In genomic region chr2:9319338-9319715, GRCh38 we compare ENCODE assay signal across 15 cellular contexts.
DNase-seq lines count a peak whose midpoint lies in the region; ATAC-seq and TF ChIP-seq lines count a peak whose summit lies in the region.
"Had no signal": no experiment of that assay in that cellular context is flagged by ENCODE, and none has a peak within 500 bp of the region (broad histone marks: within the 10 kb centered on the region; RNA-seq: fewer than 3 reads in every experiment).

No MANE protein-coding gene starts in this region.

- H3K4me3 ChIP-seq in esophagus muscularis mucosa (no peak overlapping the region), parathyroid adenoma (ENCODE audit: low read depth, low read length) (no peak overlapping the region), upper lobe of left lung (no peak overlapping the region)
- H3K4me3 ChIP-seq: left lung had no signal

- H3K4me3 Mint-ChIP-seq in WTC11: no peak overlapping the region
- H3K4me3 Mint-ChIP-seq: CD8-positive, alpha-beta memory T cell; T-helper 2 cell treated with Interferon-gamma antibody and Interleukin-4, amounts not matched to agents 5 μg/mL and 100 μg/mL, for 36 hours had no signal

- intact Hi-C loops in esophagus muscularis mucosa (cut with DNase I): loop anchor here (5.0 kb wide), 1 partner anchor 112 kb away; the partner anchor contains the start of gene ASAP2

- CTCF ChIA-PET in WTC11 (lab: Charles Lee): no interaction called here

- H3K27me3 ChIP-seq in esophagus muscularis mucosa: no peaks in the 10 kb centered on the region
- no peaks in the 10 kb centered on the region for H3K27me3 ChIP-seq in parathyroid adenoma (ENCODE audit: control insufficient read depth, insufficient read depth, low read length)
- no peaks in the 10 kb centered on the region for H3K27me3 ChIP-seq in upper lobe of left lung
- H3K27me3 ChIP-seq: left lung had no signal

- H3K36me3 Mint-ChIP-seq in WTC11: peaks cover 8% of the 10 kb centered on the region
- H3K36me3 Mint-ChIP-seq: CD8-positive, alpha-beta memory T cell had no signal

- no peaks in the 10 kb centered on the region for H3K79me2 ChIP-seq in parathyroid adenoma

- POLR2A ChIA-PET in WTC11 (lab: Charles Lee): no interaction called here

- 93% methylated on average over 8 of the region's 8 CpGs for WGBS in esophagus muscularis mucosa
- WGBS in upper lobe of left lung, 2 donors: 93 to 100% methylated on average over 8 of the region's 8 CpGs

- no peaks in the 10 kb centered on the region for H3K27me3 Mint-ChIP-seq in WTC11 (ENCODE audit: low read depth)

- no peak overlapping the region for H3K9ac ChIP-seq in parathyroid adenoma

- TF ChIP-seq POLR2A in esophagus muscularis mucosa (IDR thresholded peaks at IDR 0.05; ENCODE audit: low read depth) (no peak), upper lobe of left lung (IDR thresholded peaks at IDR 0.05) (no peak)

- peaks cover 5% of the 10 kb centered on the region; the same call in 1 of the 2 replicates for H3K4me1 Mint-ChIP-seq in WTC11
- H3K4me1 Mint-ChIP-seq: CD8-positive, alpha-beta memory T cell had no signal

- H3K27ac ChIP-seq in esophagus muscularis mucosa (replicated peaks in 1 of 4) (peak overlapping the region; percentile 28 to 64 (median 58)), parathyroid adenoma (peak overlapping the region; percentile 25), upper lobe of left lung (peak overlapping the region; percentile 55 to 82 (median 62))

- no peak for TF ChIP-seq EP300 in esophagus muscularis mucosa (IDR thresholded peaks at IDR 0.05)
- TF ChIP-seq EP300 in upper lobe of left lung (IDR thresholded peaks at IDR 0.05): no peak

- no peaks in the 10 kb centered on the region for H3K9me3 Mint-ChIP-seq in WTC11
- H3K9me3 Mint-ChIP-seq: T-helper 2 cell treated with Interferon-gamma antibody and Interleukin-4, amounts not matched to agents 5 μg/mL and 100 μg/mL, for 36 hours had no signal

- H3K27ac Mint-ChIP-seq in WTC11: peak overlapping the region; percentile 27; the same call in 1 of the 2 replicates
- H3K27ac Mint-ChIP-seq: CD8-positive, alpha-beta memory T cell; T-helper 2 cell treated with Interferon-gamma antibody and Interleukin-4, amounts not matched to agents 5 μg/mL and 100 μg/mL, for 36 hours had no signal

- DNase-seq in WTC11 (ENCODE audit: low spot score) (no peak), esophagus muscularis mucosa (ENCODE audit: extremely low spot score) (no peak), upper lobe of left lung (no peak), SHP77 treated with DMSO at 0.1 percent for 48 hours (lab: John Stamatoyannopoulos, UW) (no peak)
- DNase-seq: activated CD4-positive, alpha-beta T cell treated with anti-CD3 and anti-CD28 coated beads, Interleukin-2, amount 50 U/mL, for 48 hours; CD8-positive, alpha-beta memory T cell; HCEC 1CT; left lung; NCI-H1436; NCI-H524 had no signal

- H2AFZ ChIP-seq in parathyroid adenoma: no peak overlapping the region

- no peaks in the 10 kb centered on the region for H3K9me3 ChIP-seq in esophagus muscularis mucosa
- no peaks in the 10 kb centered on the region for H3K9me3 ChIP-seq in parathyroid adenoma (ENCODE audit: control insufficient read depth, low read length)
- no peaks in the 10 kb centered on the region for H3K9me3 ChIP-seq in upper lobe of left lung
- H3K9me3 ChIP-seq: left lung had no signal

- no peak overlapping the region for H3K4me2 ChIP-seq in parathyroid adenoma (ENCODE audit: low read length)

- ATAC-seq in WTC11 (no peak), upper lobe of left lung (ENCODE audit: low FRiP score in 2 of 2) (no peak), GM19351 (IDR thresholded peaks at IDR 0.05; ENCODE audit: unreplicated experiment) (no peak), HG03571 (IDR thresholded peaks at IDR 0.05; ENCODE audit: unreplicated experiment) (no peak)
- ATAC-seq: SK-N-SH treated with all-trans-retinoic acid at 6 μM for 48 hours had no signal

- no peak for TF ChIP-seq CTCF in WTC11 (IDR thresholded peaks at IDR 0.05)
- TF ChIP-seq CTCF in esophagus muscularis mucosa (IDR thresholded peaks at IDR 0.05): no peak
- no peak for TF ChIP-seq CTCF in parathyroid adenoma (IDR thresholded peaks at IDR 0.05)
- no peak for TF ChIP-seq CTCF in upper lobe of left lung (IDR thresholded peaks at IDR 0.05)

- H3K36me3 ChIP-seq in esophagus muscularis mucosa (peaks cover 0 to 17% (median 13%) of the 10 kb centered on the region in 4 donors), parathyroid adenoma (ENCODE audit: control insufficient read depth, insufficient read depth, low read length) (no peaks in the 10 kb centered on the region), upper lobe of left lung (peaks cover 0 to 11% (median 4%) of the 10 kb centered on the region in 4 donors)

- H3K4me1 ChIP-seq in esophagus muscularis mucosa: peaks cover 13 to 43% (median 32%) of the 10 kb centered on the region in 4 donors
- no peaks in the 10 kb centered on the region for H3K4me1 ChIP-seq in parathyroid adenoma
- H3K4me1 ChIP-seq in upper lobe of left lung: peaks cover 6 to 20% (median 12%) of the 10 kb centered on the region in 4 donors

TF ChIP-seq in WTC11, 78 proteins besides CTCF, POLR2A, EP300 and RAD21:
- TF ChIP-seq CREM (CRISPR knock-in tag; IDR thresholded peaks at IDR 0.05) (no peak), MYBL2 (CRISPR knock-in tag; IDR thresholded peaks at IDR 0.05) (no peak)
- TF ChIP-seq, protein P1, sequence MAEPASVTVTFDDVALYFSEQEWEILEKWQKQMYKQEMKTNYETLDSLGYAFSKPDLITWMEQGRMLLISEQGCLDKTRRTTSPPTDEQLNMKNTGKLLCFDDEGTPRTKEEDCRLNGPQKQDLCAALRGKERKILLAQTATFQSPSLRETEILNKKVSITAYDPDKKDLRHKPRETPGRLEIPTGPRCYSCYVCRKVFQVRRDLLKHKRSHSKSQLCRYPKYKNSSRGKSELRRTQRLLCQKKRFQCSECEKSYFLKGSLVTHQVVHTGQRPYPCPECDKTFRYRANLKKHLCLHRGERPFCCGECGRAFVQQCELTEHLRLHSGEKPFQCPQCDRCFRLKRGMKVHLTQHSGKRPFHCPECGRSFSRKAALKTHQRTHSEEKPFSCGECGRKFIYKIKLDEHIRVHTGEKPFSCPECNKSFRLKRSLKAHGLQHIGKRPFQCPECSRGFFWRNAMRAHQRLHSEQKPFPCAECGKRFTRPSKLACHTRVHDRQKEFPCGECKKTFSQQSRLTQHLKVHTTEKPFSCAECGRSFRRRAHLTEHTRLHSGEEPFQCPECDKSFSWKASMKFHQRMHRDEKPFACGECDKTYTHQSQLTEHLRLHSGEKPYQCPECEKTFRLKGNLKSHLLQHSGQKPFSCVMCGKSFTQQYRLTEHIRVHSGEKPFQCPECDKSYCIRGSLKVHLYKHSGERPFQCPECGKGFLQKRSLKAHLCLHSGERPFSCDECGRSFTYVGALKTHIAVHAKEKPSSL (CRISPR knock-in tag; conservative IDR thresholded peaks at IDR 0.05): no peak
- TF ChIP-seq, protein P2, sequence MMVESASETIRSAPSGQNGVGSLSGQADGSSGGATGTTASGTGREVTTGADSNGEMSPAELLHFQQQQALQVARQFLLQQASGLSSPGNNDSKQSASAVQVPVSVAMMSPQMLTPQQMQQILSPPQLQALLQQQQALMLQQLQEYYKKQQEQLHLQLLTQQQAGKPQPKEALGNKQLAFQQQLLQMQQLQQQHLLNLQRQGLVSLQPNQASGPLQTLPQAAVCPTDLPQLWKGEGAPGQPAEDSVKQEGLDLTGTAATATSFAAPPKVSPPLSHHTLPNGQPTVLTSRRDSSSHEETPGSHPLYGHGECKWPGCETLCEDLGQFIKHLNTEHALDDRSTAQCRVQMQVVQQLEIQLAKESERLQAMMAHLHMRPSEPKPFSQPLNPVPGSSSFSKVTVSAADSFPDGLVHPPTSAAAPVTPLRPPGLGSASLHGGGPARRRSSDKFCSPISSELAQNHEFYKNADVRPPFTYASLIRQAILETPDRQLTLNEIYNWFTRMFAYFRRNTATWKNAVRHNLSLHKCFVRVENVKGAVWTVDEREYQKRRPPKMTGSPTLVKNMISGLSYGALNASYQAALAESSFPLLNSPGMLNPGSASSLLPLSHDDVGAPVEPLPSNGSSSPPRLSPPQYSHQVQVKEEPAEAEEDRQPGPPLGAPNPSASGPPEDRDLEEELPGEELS (CRISPR knock-in tag; IDR thresholded peaks at IDR 0.05): no peak
